10 cellular contexts compared by ENCODE assay signal in the genomic region with DNA sequence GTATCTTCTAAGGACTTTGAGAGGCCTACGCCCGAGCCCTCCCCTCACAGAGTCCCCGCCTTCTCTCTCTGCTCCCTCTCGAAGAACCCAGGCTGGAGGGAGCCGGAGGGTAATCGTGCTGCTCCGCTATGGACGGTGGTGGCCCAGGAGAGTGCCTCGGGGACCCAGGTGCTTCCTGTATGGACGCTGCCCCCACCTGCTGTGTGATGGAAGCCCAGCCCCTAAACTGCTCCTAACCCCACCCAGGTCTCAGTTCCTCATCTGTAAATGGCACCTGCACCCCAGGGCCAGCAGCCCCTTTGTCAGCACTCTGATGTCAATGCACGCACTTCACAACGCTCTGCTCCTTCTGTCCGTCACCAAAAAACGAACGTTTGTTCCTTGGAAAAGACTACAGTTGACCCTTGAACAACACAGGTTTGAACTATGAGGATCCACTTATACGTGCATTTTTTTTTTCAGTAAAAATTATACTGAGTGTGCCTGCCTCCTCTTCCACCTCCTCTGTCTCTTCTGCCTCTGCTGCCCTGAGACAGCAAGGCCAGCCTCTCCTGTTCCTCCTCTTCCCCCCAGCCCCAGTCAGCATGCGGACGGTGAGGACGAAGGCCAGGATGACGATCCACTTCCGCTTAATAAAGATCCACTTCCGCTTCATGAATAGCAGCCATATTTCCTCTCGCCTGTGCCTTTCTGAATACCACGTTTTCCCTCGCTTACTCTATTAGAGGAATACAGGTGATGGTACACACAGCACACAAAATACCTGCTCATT.
DNase-seq lines count a peak whose midpoint lies in the region; ATAC-seq and TF ChIP-seq lines count a peak whose summit lies in the region.
"Had no signal": no experiment of that assay in that cellular context is flagged by ENCODE, and none has a peak within 500 bp of the region (broad histone marks: within the 10 kb centered on the region; RNA-seq: fewer than 3 reads in every experiment).

No MANE protein-coding gene starts in this region.

- peak; percentile 32 for TF ChIP-seq POLR2A in GM19099 (IDR thresholded peaks at IDR 0.05; ENCODE audit: extremely low read depth, insufficient read length, low read depth)

- H3K4me3 Mint-ChIP-seq in CD14-positive monocyte, result no peak overlapping the region

- H3K27me3 Mint-ChIP-seq in CD14-positive monocyte (ENCODE audit: low read depth in 3 of 3), result peaks cover 0 to 1% (median 0%) of the 10 kb centered on the region in 3 donors

- peaks cover 55 to 80% of the 10 kb centered on the region in 2 donors for H3K36me3 Mint-ChIP-seq in CD14-positive monocyte

- no peaks in the 10 kb centered on the region for H3K4me1 Mint-ChIP-seq in CD14-positive monocyte

- peaks cover 0 to 1% (median 0%) of the 10 kb centered on the region in 7 donors for H3K9me3 Mint-ChIP-seq in CD14-positive monocyte

- intact Hi-C loops in CD14-positive monocyte (cut with micrococcal nuclease), result no loop called here

- TF ChIP-seq CTCF in CD14-positive monocyte (IDR thresholded peaks at IDR 0.05), result no peak

- ATAC-seq in HG02852 (IDR thresholded peaks at IDR 0.05; ENCODE audit: unreplicated experiment), result peak; percentile 91
- ATAC-seq: Right ventricle myocardium inferior had no signal

- H3K27ac Mint-ChIP-seq in CD14-positive monocyte, result peak overlapping the region in 2 of 7 donors; percentile 23 to 34

- DNase-seq in CD14-positive monocyte (ENCODE audit: low spot score) (peak; percentile 41), RPMI8226 (peak; percentile 96), islet precursor cell (no peak), ureter (ENCODE audit: low spot score) (no peak), NCI-H1694 (lab: John Stamatoyannopoulos, UW) (no peak), cortex of kidney (lab: John Stamatoyannopoulos, UW) (no peak)
- DNase-seq: activated effector memory CD4-positive, alpha-beta T cell treated with Interleukin-2 at 50 U/mL for 16 hours had no signal

Comparison
In these comparisons a context has a peak if more than half of its experiments do, and no peak if none do; other contexts are left out.
1. DNase-seq: peak in CD14-positive monocyte (single experiment) and RPMI8226 (single experiment); none in islet precursor cell (single experiment), ureter (single experiment), NCI-H1694 (single experiment) and cortex of kidney (single experiment).